8 cellular contexts compared by ENCODE assay signal in genomic region chr6:84227044-84227433, GRCh38. TPM values are rescaled to one million over a fixed set of nuclear protein-coding genes. Genes with fewer than 3 reads are reported as not detected.
DNase-seq lines count a peak whose midpoint lies in the region; ATAC-seq, FAIRE-seq and TF ChIP-seq lines count a peak whose summit lies in the region.

No MANE protein-coding gene starts in this region.

- no peaks in the 10 kb centered on the region for H3K27me3 ChIP-seq in ascending aorta

- TF ChIP-seq CTCF in ascending aorta (IDR thresholded peaks at IDR 0.05) (no peak), kidney (IDR thresholded peaks at IDR 0.05; ENCODE audit: borderline replicate concordance, extremely low read depth, insufficient read depth) (no peak)

- peak overlapping the region; percentile 87 for H3K27ac Mint-ChIP-seq in T-helper 1 cell treated with Interleukin-12 subunit alpha and Interleukin-12 subunit beta and Interleukin-4 antibody, amounts not matched to agents 30 μg/mL and 1 μg/mL, for 36 hours

- peak; percentile 7 for ATAC-seq in HG03342 (IDR thresholded peaks at IDR 0.05; ENCODE audit: unreplicated experiment)

- DNase-seq in T-helper 1 cell (no peak), ascending aorta (ENCODE audit: low spot score in 2 of 2) (no peak), kidney (no peak), substantia nigra (lab: John Stamatoyannopoulos, UW) (peak in 2 of 49 donors; percentile 11 to 44), NCI-H524 treated with DMSO at 0.1 percent for 48 hours (lab: John Stamatoyannopoulos, UW) (no peak), NCI-H2029 treated with DMSO at 0.1 percent for 48 hours (lab: John Stamatoyannopoulos, UW) (no peak)

- H3K4me1 ChIP-seq in ascending aorta = no peaks in the 10 kb centered on the region
- H3K4me1 ChIP-seq in kidney (ENCODE audit: control insufficient read depth in 1 of 2, insufficient read depth in 1 of 2, low read depth in 1 of 2, low read length in 2 of 2) = peaks cover 0 to 2% of the 10 kb centered on the region in 2 donors

- H3K9ac ChIP-seq in kidney (ENCODE audit: low read length in 2 of 2) = peak overlapping the region; percentile 63 to 81

- peaks cover 15% of the 10 kb centered on the region for H3K27me3 Mint-ChIP-seq in T-helper 1 cell treated with Interleukin-12 subunit alpha and Interleukin-12 subunit beta and Interleukin-4 antibody, amounts not matched to agents 30 μg/mL and 1 μg/mL, for 36 hours (ENCODE audit: low read depth)

- peak overlapping the region; percentile 97 for H3K4me3 Mint-ChIP-seq in T-helper 1 cell treated with Interleukin-12 subunit alpha and Interleukin-12 subunit beta and Interleukin-4 antibody, amounts not matched to agents 30 μg/mL and 1 μg/mL, for 36 hours

- peak overlapping the region; percentile 76 to 77 for H3K27ac ChIP-seq in ascending aorta
- peak overlapping the region; percentile 85 to 95 for H3K27ac ChIP-seq in kidney (ENCODE audit: low read depth in 2 of 2, low read length in 2 of 2)
- peak overlapping the region; percentile 95 for H3K27ac ChIP-seq in substantia nigra (ENCODE audit: low read depth, low read length, poor library complexity, severe bottlenecking)

- peaks cover 16% of the 10 kb centered on the region for H3K4me1 Mint-ChIP-seq in T-helper 1 cell treated with Interleukin-12 subunit alpha and Interleukin-12 subunit beta and Interleukin-4 antibody, amounts not matched to agents 30 μg/mL and 1 μg/mL, for 36 hours (ENCODE audit: low read depth)

- H3K4me3 ChIP-seq in ascending aorta (peak overlapping the region; percentile 90 to 96), kidney (ENCODE audit: low read length in 2 of 2) (peak overlapping the region; percentile 90 to 100)

- H3K9me3 ChIP-seq in ascending aorta (no peaks in the 10 kb centered on the region), kidney (ENCODE audit: control insufficient read depth in 1 of 2, low read length in 2 of 2) (no peaks in the 10 kb centered on the region)

- FAIRE-seq in kidney (lab: Jason Lieb, UNC) = no peak

- H3K36me3 ChIP-seq in ascending aorta (no peaks in the 10 kb centered on the region), kidney (ENCODE audit: control insufficient read depth in 1 of 2, insufficient read depth in 2 of 2, low read length in 2 of 2) (no peaks in the 10 kb centered on the region)

- no peaks in the 10 kb centered on the region for H3K9me3 Mint-ChIP-seq in T-helper 1 cell treated with Interleukin-12 subunit alpha and Interleukin-12 subunit beta and Interleukin-4 antibody, amounts not matched to agents 30 μg/mL and 1 μg/mL, for 36 hours

- intact Hi-C loops in ascending aorta (cut with DNase I) = loop anchor here (2.0 to 10.0 kb wide), 3 partner anchors 240 to 1032 kb away; partner anchors contain the start of genes PGM3 and RWDD2A
- intact Hi-C loops in kidney (cut with DNase I) = loop anchor here (10.0 kb wide), 2 partner anchors 342 to 612 kb away; no protein-coding TSS in a partner anchor

- H3K36me3 Mint-ChIP-seq in T-helper 1 cell treated with Interleukin-12 subunit alpha and Interleukin-12 subunit beta and Interleukin-4 antibody, amounts not matched to agents 30 μg/mL and 1 μg/mL, for 36 hours (ENCODE audit: low read depth) = no peaks in the 10 kb centered on the region

RNA-seq across cellular contexts. Expression of gene CEP162, which starts 0.4 kb away (rescaled TPM):
- total RNA-seq in ascending aorta = 11.7 TPM
- 14.6 TPM for total RNA-seq in kidney
- 4.6 TPM for polyA plus RNA-seq in kidney (ENCODE audit: insufficient read depth, low read depth, low replicate concordance)
